Comparison of ENCODE assay signal across 18 cellular contexts in the genomic region with DNA sequence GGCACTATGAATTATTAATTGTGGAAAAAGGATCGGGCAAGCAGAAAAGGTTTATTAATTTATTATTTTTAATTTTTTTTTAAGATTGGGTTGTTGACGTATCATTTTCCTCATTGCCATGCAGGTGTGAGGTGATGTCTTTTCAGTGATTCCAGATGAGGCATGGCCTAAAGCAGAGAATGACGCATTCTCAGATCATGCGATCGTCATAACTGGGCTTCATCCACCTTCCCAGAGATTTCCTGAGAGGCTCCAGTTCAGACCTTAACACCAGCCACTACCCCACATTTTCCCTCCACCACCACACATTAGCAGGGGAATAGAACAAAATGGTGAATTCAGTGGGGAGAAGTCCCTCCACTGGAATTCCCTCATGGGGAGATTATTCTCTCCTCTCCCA.
A peak's percentile ranks its signal among the peaks of the same experiment; 100 is the strongest.
DNase-seq lines count a peak whose midpoint lies in the region; ATAC-seq and TF ChIP-seq lines count a peak whose summit lies in the region.
"Had no signal": no experiment of that assay in that cellular context is flagged by ENCODE, and none has a peak within 500 bp of the region (broad histone marks: within the 10 kb centered on the region; RNA-seq: fewer than 3 reads in every experiment).

No MANE protein-coding gene starts in this region.

- no peak overlapping the region for H3K23ac ChIP-seq in H9 (ENCODE audit: insufficient read length, low read depth, low read length)

- H2BK15ac ChIP-seq in H9 (ENCODE audit: low read depth, low read length), result no peak overlapping the region

- H3F3A ChIP-seq in GM23338 (replicated peaks; ENCODE audit: low read depth), result no peaks in the 10 kb centered on the region

- WGBS in H9 (ENCODE audit: extremely low coverage, insufficient read length, low lambda C conversion rate), result 100% methylated on average over 1 of the region's 5 CpGs

- no peaks in the 10 kb centered on the region for H3K23me2 ChIP-seq in H9 (ENCODE audit: insufficient read length, low read depth, low read length, poor library complexity, severe bottlenecking)

- H3K4me3 ChIP-seq in GM23338, result no peak overlapping the region
- H3K4me3 ChIP-seq in fibroblast of mammary gland (ENCODE audit: control insufficient read depth, low read depth, low read length), result no peak overlapping the region
- H3K4me3 ChIP-seq in uterus, result no peak overlapping the region
- H3K4me3 ChIP-seq: SJSA1 had no signal

- no peak overlapping the region for H2AK5ac ChIP-seq in H9 (ENCODE audit: insufficient read length, low read length)

- H3K9me3 ChIP-seq in uterus (no peaks in the 10 kb centered on the region), H9 (ENCODE audit: control insufficient read depth, low read depth, low read length) (no peaks in the 10 kb centered on the region)
- H3K9me3 ChIP-seq: SJSA1 had no signal

- H3K4ac ChIP-seq in H9 (ENCODE audit: low read depth, low read length), result no peak overlapping the region

- H4K20me1 ChIP-seq in GM23338 (replicated peaks; ENCODE audit: insufficient read depth), result no peaks in the 10 kb centered on the region
- H4K20me1 ChIP-seq in H9 (ENCODE audit: control insufficient read depth, insufficient read depth, insufficient read length), result no peaks in the 10 kb centered on the region

- no peaks in the 10 kb centered on the region for H3K4me1 Mint-ChIP-seq in GM23338
- H3K4me1 Mint-ChIP-seq in H9, result no peaks in the 10 kb centered on the region

- no peaks in the 10 kb centered on the region; the same call in none of the 2 replicates for H3K9me2 ChIP-seq in GM23338 (ENCODE audit: insufficient read depth)

- H3K36me3 ChIP-seq in GM23338 (ENCODE audit: insufficient read depth), result no peaks in the 10 kb centered on the region
- H3K36me3 ChIP-seq in uterus, result no peaks in the 10 kb centered on the region
- H3K36me3 ChIP-seq: SJSA1 had no signal

- H3K27me3 ChIP-seq in GM23338 (ENCODE audit: insufficient read depth) (no peaks in the 10 kb centered on the region), uterus (no peaks in the 10 kb centered on the region), H9 (ENCODE audit: insufficient read depth, low read length) (no peaks in the 10 kb centered on the region)
- H3K27me3 ChIP-seq: SJSA1 had no signal

- no peak overlapping the region for H3K4me3 Mint-ChIP-seq in GM23338
- no peak overlapping the region for H3K4me3 Mint-ChIP-seq in H9

- H3K79me1 ChIP-seq in H9 (ENCODE audit: insufficient read depth, low read depth, low read length, poor library complexity, severe bottlenecking), result no peaks in the 10 kb centered on the region

- H3K9me3 Mint-ChIP-seq in GM23338 (peaks cover 4% of the 10 kb centered on the region; the same call in 2 of the 3 replicates), H9 (peaks cover 0 to 7% of the 10 kb centered on the region in 2 experiments; a peak in 3 of 5 replicates)

- H2BK12ac ChIP-seq in H9 (ENCODE audit: insufficient read length, low read depth, low read length), result no peak overlapping the region

- no peak overlapping the region for H3K56ac ChIP-seq in H9 (ENCODE audit: insufficient read length, low read depth, low read length)

- no peak overlapping the region for H2BK5ac ChIP-seq in H9 (ENCODE audit: insufficient read length, low read length)

- H4K8ac ChIP-seq in H9 (replicated peaks; ENCODE audit: insufficient read length, low read depth, low read length), result no peak overlapping the region

- no peak overlapping the region for H3K9ac ChIP-seq in H9 (ENCODE audit: extremely low read depth, insufficient read length, low read length)

- H2AFZ ChIP-seq in GM23338, result peak overlapping the region; percentile 64; the same call in 1 of the 2 replicates
- no peak overlapping the region for H2AFZ ChIP-seq in H9 (ENCODE audit: low read length)

- H2BK20ac ChIP-seq in H9 (ENCODE audit: low read depth, low read length, poor library complexity, severe bottlenecking), result no peak overlapping the region

- H3K27ac ChIP-seq in GM23338 (ENCODE audit: low read depth) (no peak overlapping the region), uterus (no peak overlapping the region), H9 (ENCODE audit: insufficient read length, low read depth, low read length) (no peak overlapping the region)
- H3K27ac ChIP-seq: RWPE1, SJSA1 had no signal

- H3T11ph ChIP-seq in H9 (ENCODE audit: low read length), result no peak overlapping the region

- no peak for TF ChIP-seq CTCF in GM23338 (conservative IDR thresholded peaks at IDR 0.05; ENCODE audit: low read depth in 2 of 2)
- no peak for TF ChIP-seq CTCF in fibroblast of mammary gland (conservative IDR thresholded peaks at IDR 0.05; ENCODE audit: control insufficient read depth, insufficient read depth, low read depth, low read length)
- no peak for TF ChIP-seq CTCF in uterus (IDR thresholded peaks at IDR 0.05)
- TF ChIP-seq CTCF in H9 (conservative IDR thresholded peaks at IDR 0.05), result no peak

- intact Hi-C loops in uterus (cut with DNase I; ENCODE audit: low total_unique reads), result no loop called here

- ATAC-seq in GM23338, result no peak

- no peaks in the 10 kb centered on the region for H3K79me2 ChIP-seq in GM23338 (replicated peaks; ENCODE audit: insufficient read depth)
- no peaks in the 10 kb centered on the region for H3K79me2 ChIP-seq in H9 (ENCODE audit: insufficient read depth, low read length)

- H3K27me3 Mint-ChIP-seq in GM23338 (ENCODE audit: insufficient read depth, low read depth, poor library complexity) (no peaks in the 10 kb centered on the region), H9 (ENCODE audit: low read depth) (peaks cover 5% of the 10 kb centered on the region; the same call in 1 of the 2 replicates)

- H3K18ac ChIP-seq in H9 (ENCODE audit: insufficient read length, low read depth, low read length), result no peak overlapping the region

- no peak overlapping the region for H4K91ac ChIP-seq in H9 (ENCODE audit: insufficient read length, low read depth, low read length)

- H3K27ac Mint-ChIP-seq in GM23338, result no peak overlapping the region
- no peak overlapping the region for H3K27ac Mint-ChIP-seq in H9

- H3K36me3 Mint-ChIP-seq in GM23338 (ENCODE audit: low read depth) (no peaks in the 10 kb centered on the region), H9 (ENCODE audit: insufficient read depth in 1 of 3, low read depth in 3 of 3) (no peaks in the 10 kb centered on the region)

- no peaks in the 10 kb centered on the region for H3K4me1 ChIP-seq in GM23338 (ENCODE audit: insufficient read depth)
- H3K4me1 ChIP-seq in uterus, result no peaks in the 10 kb centered on the region
- no peaks in the 10 kb centered on the region for H3K4me1 ChIP-seq in H9 (ENCODE audit: insufficient read depth, low read length)
- H3K4me1 ChIP-seq: SJSA1 had no signal

- H3K14ac ChIP-seq in H9 (ENCODE audit: insufficient read depth, low read length), result no peak overlapping the region

- H3K4me2 ChIP-seq in GM23338 (no peak overlapping the region), H9 (ENCODE audit: insufficient read depth, insufficient read length, low read length) (no peak overlapping the region)

- no peak for TF ChIP-seq POLR2A in uterus (IDR thresholded peaks at IDR 0.05)

- DNase-seq in GM23338 (ENCODE audit: low spot score), result no peak
- DNase-seq in RPMI7951 (ENCODE audit: low read depth), result peak; percentile 67
- DNase-seq in fibroblast of mammary gland (ENCODE audit: low read depth), result peak; percentile 14
- DNase-seq in uterus, result no peak
- no peak for DNase-seq in activated CD4-positive, alpha-beta T cell treated with anti-CD3 and anti-CD28 coated beads for 48 hours
- DNase-seq in H9, result no peak
- no peak for DNase-seq in activated T-cell treated with anti-CD3 and anti-CD28 coated beads, Interleukin-2, amount 50 U/mL, for 1 hour
- DNase-seq: AML-193, COR-L47, DMS 273 treated with DMSO at 0.1 percent for 48 hours, DND-41, NCI-H1105, NCI-H1694 treated with DMSO at 0.1 percent for 48 hours, NCI-H510A treated with DMSO at 0.1 percent for 48 hours, NCI-H774, OCI-M1 had no signal

- no peak overlapping the region for H2BK120ac ChIP-seq in H9 (ENCODE audit: low read depth, low read length, poor library complexity, severe bottlenecking)

- H4K5ac ChIP-seq in H9 (ENCODE audit: insufficient read length, low read depth, low read length), result no peak overlapping the region

TF ChIP-seq in GM23338, 12 proteins besides CTCF, POLR2A, EP300 and RAD21 (continues in another document):
- no peak for TF ChIP-seq EZH2phosphoT487 (IDR thresholded peaks at IDR 0.05; ENCODE audit: unreplicated experiment)

Comparison
In these comparisons a context has a peak if more than half of its experiments do, and no peak if none do; other contexts are left out.
1. DNase-seq: peak in RPMI7951 (single experiment) and fibroblast of mammary gland (single experiment); none in GM23338 (single experiment), uterus (0 of 2), activated CD4-positive, alpha-beta T cell treated with anti-CD3 and anti-CD28 coated beads for 48 hours (single experiment), H9 (single experiment) and activated T-cell treated with anti-CD3 and anti-CD28 coated beads, Interleukin-2, amount 50 U/mL, for 1 hour (single experiment).